ENCODE assay signal across 33 cellular contexts in genomic region chr19:7590256-7590655, GRCh38. TPM values are rescaled to one million over a fixed set of nuclear protein-coding genes. Genes with fewer than 3 reads are reported as not detected.
DNase-seq lines count a peak whose midpoint lies in the region; ATAC-seq and TF ChIP-seq lines count a peak whose summit lies in the region.
"Had no signal": no experiment of that assay in that cellular context is flagged by ENCODE, and none has a peak within 500 bp of the region (broad histone marks: within the 10 kb centered on the region; RNA-seq: fewer than 3 reads in every experiment).

No MANE protein-coding gene starts in this region.

- peaks cover 2 to 3% (median 2%) of the 10 kb centered on the region in 4 donors for H3K4me1 Mint-ChIP-seq in CD4-positive, alpha-beta memory T cell

- POLR2A ChIA-PET in HCT116 (lab: Charles Lee): no interaction called here
- POLR2A ChIA-PET in CD4-positive, alpha-beta memory T cell (lab: Charles Lee; ENCODE audit: partially characterized antibody): no interaction called here

- H3K27ac ChIP-seq in HCT116 (ENCODE audit: low read depth, low read length) (no peak overlapping the region), neuronal stem cell (replicated peaks; ENCODE audit: low read length) (no peak overlapping the region)
- H3K27ac ChIP-seq in CD4-positive, alpha-beta memory T cell (ENCODE audit: low read depth, low read length): no peak overlapping the region
- H3K27ac ChIP-seq: BLaER1, KMS-11, SK-N-MC had no signal

- no peak overlapping the region for H4K8ac ChIP-seq in neuronal stem cell (ENCODE audit: low read depth, low read length)

- H3K36me3 Mint-ChIP-seq in CD4-positive, alpha-beta memory T cell: no peaks in the 10 kb centered on the region
- H3K36me3 Mint-ChIP-seq: activated naive CD8-positive, alpha-beta T cell treated with anti-CD3 and anti-CD28 coated beads, Interleukin-2, amount 10 ng/mL, durations not matched to agents 7 days and 5 days; natural killer cell treated with Interleukin-12 subunit alpha and Interleukin-12 subunit beta and Interleukin-15 and Interleukin-18, amount 100 ng/mL, for 72 hours had no signal

- TF ChIP-seq CTCF in HCT116 (IDR thresholded peaks at IDR 0.05 in 2 of 3, conservative IDR thresholded peaks at IDR 0.05 in 1 of 3; ENCODE audit: borderline replicate concordance in 1 of 3, insufficient read depth in 1 of 3, low read depth in 2 of 3, low read length in 2 of 3) (no peak), epithelial cell of esophagus (IDR thresholded peaks at IDR 0.05; ENCODE audit: insufficient read depth, low read depth, low read length, missing control alignments) (no peak)

- H3K9ac ChIP-seq in HCT116 (ENCODE audit: low read length) (no peak overlapping the region), neuronal stem cell (ENCODE audit: low read depth, low read length, poor library complexity) (no peak overlapping the region)
- H3K9ac ChIP-seq: BLaER1, KMS-11 had no signal

- H2BK120ac ChIP-seq in neuronal stem cell (ENCODE audit: low read depth, low read length): no peak overlapping the region

- no peak overlapping the region for H2BK15ac ChIP-seq in neuronal stem cell (ENCODE audit: low read length)

- peak overlapping the region; percentile 17 for H3K18ac ChIP-seq in neuronal stem cell (ENCODE audit: low read length)

- H3K4me3 ChIP-seq in HCT116 (replicated peaks in 1 of 2; ENCODE audit: low read depth in 1 of 2, low read length in 2 of 2) (no peak overlapping the region), epithelial cell of esophagus (ENCODE audit: low read length) (no peak overlapping the region), neuronal stem cell (ENCODE audit: low read length in 2 of 2) (no peak overlapping the region)
- no peak overlapping the region for H3K4me3 ChIP-seq in CD4-positive, alpha-beta memory T cell (ENCODE audit: low read length in 2 of 2)
- H3K4me3 ChIP-seq: BLaER1, MG63, SK-N-MC had no signal

- no peak overlapping the region for H3K27ac Mint-ChIP-seq in CD4-positive, alpha-beta memory T cell
- H3K27ac Mint-ChIP-seq: activated naive CD8-positive, alpha-beta T cell treated with anti-CD3 and anti-CD28 coated beads, Interleukin-2, amount 10 ng/mL, durations not matched to agents 7 days and 5 days; natural killer cell treated with Interleukin-12 subunit alpha and Interleukin-12 subunit beta and Interleukin-15 and Interleukin-18, amount 100 ng/mL, for 72 hours had no signal

- no peak overlapping the region for H3K4me3 Mint-ChIP-seq in CD4-positive, alpha-beta memory T cell
- H3K4me3 Mint-ChIP-seq: activated naive CD8-positive, alpha-beta T cell treated with anti-CD3 and anti-CD28 coated beads, Interleukin-2, amount 10 ng/mL, durations not matched to agents 7 days and 5 days; natural killer cell treated with Interleukin-12 subunit alpha and Interleukin-12 subunit beta and Interleukin-15 and Interleukin-18, amount 100 ng/mL, for 72 hours had no signal

- no peaks in the 10 kb centered on the region for H4K20me1 ChIP-seq in HCT116 (ENCODE audit: insufficient read depth)
- H4K20me1 ChIP-seq: BLaER1 had no signal

- no peaks in the 10 kb centered on the region for H3K9me2 ChIP-seq in HCT116 (ENCODE audit: insufficient read depth)

- H2BK12ac ChIP-seq in neuronal stem cell (ENCODE audit: low read length): no peak overlapping the region

- no TSS peak for BruUV-seq in HCT116 (replicated peaks; lab: Mats Ljungman, UMichigan)

- TF ChIP-seq POLR2A in HCT116 (IDR thresholded peaks at IDR 0.05; ENCODE audit: borderline replicate concordance, extremely low read depth, insufficient read depth, insufficient read length): no peak

- H3K9me3 ChIP-seq in HCT116 (ENCODE audit: control insufficient read depth in 1 of 2, insufficient read depth in 1 of 2, low read depth in 1 of 2, low read length in 2 of 2) (no peaks in the 10 kb centered on the region), neuronal stem cell (replicated peaks in 1 of 2; ENCODE audit: control insufficient read depth in 2 of 2, insufficient read depth in 1 of 2, low read depth in 1 of 2, low read length in 2 of 2) (no peaks in the 10 kb centered on the region)
- H3K9me3 ChIP-seq in CD4-positive, alpha-beta memory T cell (ENCODE audit: control insufficient read depth in 1 of 2, low read length in 2 of 2): no peaks in the 10 kb centered on the region
- H3K9me3 ChIP-seq: BLaER1, MG63 had no signal

- no peaks in the 10 kb centered on the region for H3K79me1 ChIP-seq in neuronal stem cell (ENCODE audit: low read depth, low read length)

- 0 out of 2 replicates have a peak, but pooled peaks have one; percentile 38 for ATAC-seq in HCT116
- ATAC-seq in GM21447 (IDR thresholded peaks at IDR 0.05; ENCODE audit: unreplicated experiment): no peak

- H3K36me3 ChIP-seq in HCT116 (ENCODE audit: control insufficient read depth in 1 of 2, insufficient read depth in 2 of 2, low read length in 2 of 2) (no peaks in the 10 kb centered on the region), neuronal stem cell (replicated peaks in 1 of 2; ENCODE audit: control insufficient read depth in 2 of 2, insufficient read depth in 2 of 2, low read length in 2 of 2) (no peaks in the 10 kb centered on the region)
- H3K36me3 ChIP-seq in CD4-positive, alpha-beta memory T cell (ENCODE audit: insufficient read depth, low read length): no peaks in the 10 kb centered on the region
- H3K36me3 ChIP-seq: BLaER1, MG63 had no signal

- H2AK5ac ChIP-seq in neuronal stem cell (ENCODE audit: low read depth, low read length): peak overlapping the region; percentile 19

- no peaks in the 10 kb centered on the region for H3K79me2 ChIP-seq in HCT116 (ENCODE audit: insufficient read depth, low read length)

- H3K27me3 ChIP-seq in HCT116 (ENCODE audit: insufficient read depth, low read length): no peaks in the 10 kb centered on the region
- peaks cover 0 to 6% (median 0%) of the 10 kb centered on the region in 3 experiments for H3K27me3 ChIP-seq in neuronal stem cell (ENCODE audit: control insufficient read depth in 3 of 3, insufficient read depth in 3 of 3, low read depth in 1 of 3, low read length in 3 of 3)
- no peaks in the 10 kb centered on the region for H3K27me3 ChIP-seq in CD4-positive, alpha-beta memory T cell (ENCODE audit: insufficient read depth, low read length)

- DNase-seq in HCT116 (ENCODE audit: low read depth, low spot score) (no peak), epithelial cell of esophagus (ENCODE audit: low read depth) (peak; percentile 60), neuronal stem cell (ENCODE audit: low spot score) (no peak), ureter (ENCODE audit: low spot score) (peak; percentile 80), NCI-H2107 treated with DMSO at 0.1 percent for 48 hours (lab: John Stamatoyannopoulos, UW; ENCODE audit: unreplicated experiment) (no peak)
- DNase-seq in CD4-positive, alpha-beta memory T cell: no peak
- DNase-seq: activated CD4-positive, alpha-beta T cell treated with anti-CD3 and anti-CD28 coated beads, Interleukin-2, amount 50 U/mL, for 48 hours; activated CD4-positive, CD25-positive, alpha-beta regulatory T cell; activated gamma-delta T cell treated with Interleukin-2 at 50 U/mL for 16 hours; activated naive CD8-positive, alpha-beta T cell treated with anti-CD3 and anti-CD28 coated beads, Interleukin-2, amount 10 ng/mL, durations not matched to agents 7 days and 5 days; activated T-cell treated with anti-CD3 and anti-CD28 coated beads, Interleukin-2, amount 50 U/mL, for 48 hours; caudate nucleus; COR-L47; cortex of kidney; effector memory CD4-positive, alpha-beta T cell; erythroblast; MG63; NCI-H1105 treated with DMSO at 0.1 percent for 48 hours; NCI-H2029; NCI-H526; OCI-M1; stimulated activated naive CD4-positive, alpha-beta T cell had no signal

- no peaks in the 10 kb centered on the region for H3K9me3 Mint-ChIP-seq in CD4-positive, alpha-beta memory T cell
- H3K9me3 Mint-ChIP-seq: activated naive CD8-positive, alpha-beta T cell treated with anti-CD3 and anti-CD28 coated beads, Interleukin-2, amount 10 ng/mL, durations not matched to agents 7 days and 5 days; natural killer cell treated with Interleukin-12 subunit alpha and Interleukin-12 subunit beta and Interleukin-15 and Interleukin-18, amount 100 ng/mL, for 72 hours had no signal

- peak overlapping the region; percentile 53 for H4K91ac ChIP-seq in neuronal stem cell (ENCODE audit: low read depth, low read length, poor library complexity)

- intact Hi-C loops in HCT116 (cut with micrococcal nuclease): no loop called here
- intact Hi-C loops in CD4-positive, alpha-beta memory T cell (cut with micrococcal nuclease): no loop called here

- H2AFZ ChIP-seq in HCT116 (ENCODE audit: low read depth, low read length, poor library complexity, severe bottlenecking) (no peak overlapping the region), neuronal stem cell (ENCODE audit: low read length) (no peak overlapping the region)

- peak overlapping the region; percentile 39 for H3K4me2 ChIP-seq in HCT116 (ENCODE audit: low read length)
- no peak overlapping the region for H3K4me2 ChIP-seq in neuronal stem cell (ENCODE audit: insufficient read depth, low read length, poor library complexity, severe bottlenecking)
- H3K4me2 ChIP-seq: BLaER1, KMS-11 had no signal

- peak overlapping the region; percentile 2 for H3K23ac ChIP-seq in neuronal stem cell (ENCODE audit: low read depth, low read length, poor library complexity)

- peaks cover 11 to 13% of the 10 kb centered on the region in 2 donors for H3K27me3 Mint-ChIP-seq in CD4-positive, alpha-beta memory T cell

- CTCF ChIA-PET in HCT116 (lab: Charles Lee): no interaction called here
- CTCF ChIA-PET in CD4-positive, alpha-beta memory T cell (lab: Charles Lee; ENCODE audit: partially characterized antibody): no interaction called here

- H3K4me1 ChIP-seq in HCT116 (ENCODE audit: control insufficient read depth in 1 of 2, insufficient read depth in 2 of 2, low read length in 2 of 2) (peaks cover under 1 to 19% of the 10 kb centered on the region in 2 experiments), neuronal stem cell (ENCODE audit: control insufficient read depth in 2 of 2, insufficient read depth in 1 of 2, low read depth in 1 of 2, low read length in 2 of 2) (no peaks in the 10 kb centered on the region)
- peaks cover under 1% of the 10 kb centered on the region for H3K4me1 ChIP-seq in CD4-positive, alpha-beta memory T cell (ENCODE audit: insufficient read depth, low read length)
- H3K4me1 ChIP-seq: BLaER1 had no signal

- RAD21 ChIA-PET in HCT116 (lab: Charles Lee; ENCODE audit: low non-redundant PET in 1 of 2, low total read pairs in 2 of 2, uncharacterized antibody in 2 of 2, unreplicated experiment in 2 of 2): no interaction called here

- no CpG with 5 or more reads among the region's 8 CpGs for WGBS in neuronal stem cell (ENCODE audit: extremely low coverage in 2 of 2, insufficient read length in 2 of 2, insufficient replicate concordance in 1 of 2), 2 donors

- H3K14ac ChIP-seq in neuronal stem cell (ENCODE audit: low read length): no peak overlapping the region

- TF ChIP-seq RAD21 in HCT116 (IDR thresholded peaks at IDR 0.05; ENCODE audit: low read depth): no peak

- H2BK5ac ChIP-seq in neuronal stem cell (ENCODE audit: low read length): no peak overlapping the region

- H3K4ac ChIP-seq in neuronal stem cell (ENCODE audit: low read length): no peak overlapping the region

RNA-seq across cellular contexts. Expression of gene CAMSAP3, which starts 5.4 kb away (rescaled TPM):
- total RNA-seq in HCT116 (2021; ENCODE audit: unreplicated experiment) (24.0 TPM), ureter (29.3 TPM)
- polyA plus RNA-seq in HCT116 (2012): 16.1 and 17.3 TPM in 2 replicates
- polyA plus RNA-seq in neuronal stem cell (2013, experiment 1 of 2): 13.7 TPM
- polyA plus RNA-seq in neuronal stem cell (2013, experiment 2 of 2): 14.1 TPM
- total RNA-seq in CD4-positive, alpha-beta memory T cell: under 1 TPM; 0.15 to 0.19 TPM
- polyA plus RNA-seq in CD4-positive, alpha-beta memory T cell: under 1 TPM in 1 of 2 donors, not detected in 1; 0.07 TPM
- total RNA-seq: skeletal muscle tissue had no signal
- polyA plus RNA-seq: AG04450 had no signal

RNA-seq across cellular contexts. Expression of gene XAB2, which starts 39.1 kb away (rescaled TPM):
- 103 TPM for total RNA-seq in HCT116 (2021; ENCODE audit: unreplicated experiment)
- 106 and 121 TPM in 2 replicates for polyA plus RNA-seq in HCT116 (2012)
- 25.9 TPM for polyA plus RNA-seq in neuronal stem cell (2013, experiment 1 of 2)
- 24.7 TPM for polyA plus RNA-seq in neuronal stem cell (2013, experiment 2 of 2)
- 39.0 TPM for total RNA-seq in ureter
- 10 to 100 TPM; 75.6 to 77.2 TPM for total RNA-seq in CD4-positive, alpha-beta memory T cell
- polyA plus RNA-seq in CD4-positive, alpha-beta memory T cell: 1 to 10 TPM; 5.4 to 9.6 TPM

RNA-seq across cellular contexts. Expression of gene PET100, which starts 39.3 kb away (rescaled TPM):
- total RNA-seq in HCT116 (2021; ENCODE audit: unreplicated experiment) (126 TPM), ureter (66.7 TPM)
- polyA plus RNA-seq in HCT116 (2012): 57.2 and 88.5 TPM in 2 replicates
- 591 TPM for polyA plus RNA-seq in neuronal stem cell (2013, experiment 1 of 2)
- polyA plus RNA-seq in neuronal stem cell (2013, experiment 2 of 2): 612 TPM
- 100 to 1,000 TPM; 120 to 144 TPM for total RNA-seq in CD4-positive, alpha-beta memory T cell
- polyA plus RNA-seq in CD4-positive, alpha-beta memory T cell: 100 to 1,000 TPM; 127 to 279 TPM

RNA-seq across cellular contexts. Expression of gene PCP2, which starts 43.3 kb away (rescaled TPM):
- 0.32 TPM for total RNA-seq in HCT116 (2021; ENCODE audit: unreplicated experiment)
- polyA plus RNA-seq in HCT116 (2012): 0.56 and 0.72 TPM in 2 replicates
- not detected for polyA plus RNA-seq in neuronal stem cell (2013, experiment 1 of 2)
- polyA plus RNA-seq in neuronal stem cell (2013, experiment 2 of 2): not detected
- total RNA-seq in ureter: 1.7 TPM
- total RNA-seq in CD4-positive, alpha-beta memory T cell: 1 to 10 TPM; 5.7 to 6.4 TPM
- 1 to 10 TPM in 1 of 2 donors, under 1 TPM in 1; 0.96 to 1.2 TPM for polyA plus RNA-seq in CD4-positive, alpha-beta memory T cell
- total RNA-seq: astrocyte, osteocyte, skeletal muscle tissue, temporal lobe had no signal
- polyA plus RNA-seq: AG04450, keratinocyte had no signal

RNA-seq across cellular contexts. Expression of gene STXBP2, which starts 46.7 kb away (rescaled TPM):
- total RNA-seq in HCT116 (2021; ENCODE audit: unreplicated experiment): 141 TPM
- polyA plus RNA-seq in HCT116 (2012): 144 and 186 TPM in 2 replicates
- polyA plus RNA-seq in neuronal stem cell (2013, experiment 1 of 2): 15.8 TPM
- polyA plus RNA-seq in neuronal stem cell (2013, experiment 2 of 2): 14.9 TPM
- 122 TPM for total RNA-seq in ureter
- total RNA-seq in CD4-positive, alpha-beta memory T cell: 100 to 1,000 TPM; 219 to 220 TPM
- 10 to 100 TPM; 73.1 to 88.8 TPM for polyA plus RNA-seq in CD4-positive, alpha-beta memory T cell

Comparison
In these comparisons a context has a peak if more than half of its experiments do, and no peak if none do; other contexts are left out.
1. DNase-seq: peak in epithelial cell of esophagus (single experiment) and ureter (single experiment); none in HCT116 (single experiment), neuronal stem cell (single experiment), NCI-H2107 treated with DMSO at 0.1 percent for 48 hours (single experiment) and CD4-positive, alpha-beta memory T cell (0 of 5).
2. RNA of gene CAMSAP3, which starts 5.4 kb away (total RNA-seq): 29.3 TPM in ureter (single experiment) and 24.0 TPM in HCT116 (single experiment); 0.15 to 0.19 TPM in CD4-positive, alpha-beta memory T cell; every median in the first group is over 10 times any median in the second.